Comparison of ENCODE assay signal across 8 cellular contexts in the genomic region with DNA sequence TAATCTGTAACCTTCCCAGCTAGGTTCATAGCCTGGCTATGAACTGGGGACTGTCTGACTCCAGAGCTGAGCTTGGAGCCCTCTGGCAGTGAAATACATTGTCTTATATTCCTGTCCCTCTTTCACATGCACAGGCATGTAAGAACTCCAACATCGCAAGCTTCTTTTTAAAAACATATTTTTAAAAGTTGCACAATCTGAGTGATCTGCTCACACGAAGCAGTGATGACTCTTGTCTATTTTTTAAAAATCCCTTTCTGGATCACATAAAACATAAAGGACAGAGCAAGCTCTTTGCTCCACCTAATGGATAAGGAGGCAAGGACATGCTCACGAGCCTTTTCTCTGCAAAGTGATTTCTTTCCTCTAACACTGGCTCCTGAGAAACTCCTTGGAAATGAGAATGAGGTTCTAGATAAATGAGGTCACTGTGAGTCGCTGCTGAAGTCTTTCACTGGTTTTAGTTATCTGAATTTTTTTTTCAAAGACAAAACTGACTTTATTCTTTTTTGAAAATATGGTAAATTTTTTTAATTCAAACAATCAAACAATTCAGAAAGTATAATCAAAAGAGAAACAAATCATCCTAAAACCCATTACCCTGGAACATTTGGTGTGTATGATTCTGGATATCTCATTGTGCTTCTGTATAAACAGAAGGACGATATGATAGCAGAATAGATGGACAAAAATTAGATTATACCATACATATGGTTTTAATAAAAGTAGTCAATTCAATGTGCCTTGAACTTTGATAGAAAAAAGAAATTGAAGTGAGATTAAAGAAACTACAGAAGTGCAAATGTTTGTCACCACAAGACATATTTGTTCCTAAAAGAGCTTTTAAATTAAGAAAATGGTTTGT. TPM values are rescaled to one million over a fixed set of nuclear protein-coding genes. Genes with fewer than 3 reads are reported as not detected.
DNase-seq lines count a peak whose midpoint lies in the region; ATAC-seq and TF ChIP-seq lines count a peak whose summit lies in the region.

No MANE protein-coding gene starts in this region.

- intact Hi-C loops in Panc1 (cut with micrococcal nuclease; ENCODE audit: unreplicated experiment) = loop anchor here (5.0 kb wide), 1 partner anchor 42 kb away; no protein-coding TSS in a partner anchor

- no peaks in the 10 kb centered on the region; the same call in 1 of the 2 replicates for H3K27me3 ChIP-seq in Panc1 (ENCODE audit: control insufficient read depth, insufficient read depth, low read length)

- no peaks in the 10 kb centered on the region for H3K4me1 ChIP-seq in Panc1 (ENCODE audit: control insufficient read depth, insufficient read depth, low read length)

- in situ Hi-C loops in Panc1 (cut with HindIII; ENCODE audit: low pct_unique_long_range_greater_than_20kb, low sequenced_read_pairs) = no loop called here

- no peak overlapping the region for H3K27ac ChIP-seq in Panc1 (ENCODE audit: low read length)

- CTCF ChIA-PET in Panc1 (lab: Charles Lee) = no interaction called here

- peak; percentile 20 for DNase-seq in SIG-M5 treated with dmso at 0.1 percent for 504 hours (lab: John Stamatoyannopoulos, UW; ENCODE audit: unreplicated experiment)
- DNase-seq in SIG-M5 (lab: John Stamatoyannopoulos, UW) = no peak
- peak; percentile 15 for DNase-seq in Panc1 (ENCODE audit: low read depth, low spot score)
- DNase-seq in fibroblast of the conjunctiva (ENCODE audit: low read depth) = peak; percentile 22
- peak; percentile 23 for DNase-seq in skeletal muscle cell (ENCODE audit: low read depth)
- no peak for DNase-seq in GDM1 (lab: John Stamatoyannopoulos, UW)

- H3K36me3 ChIP-seq in Panc1 (ENCODE audit: control insufficient read depth, insufficient read depth, low read length) = no peaks in the 10 kb centered on the region

- POLR2A ChIA-PET in Panc1 (lab: Charles Lee) = no interaction called here

- no peaks in the 10 kb centered on the region for H3K9me3 ChIP-seq in Panc1 (ENCODE audit: control insufficient read depth, insufficient read depth, low read depth, low read length)

- ATAC-seq in Panc1 (peak; percentile 83), HG03159 (IDR thresholded peaks at IDR 0.05; ENCODE audit: unreplicated experiment) (no peak), HG03045 (IDR thresholded peaks at IDR 0.05; ENCODE audit: unreplicated experiment) (no peak)

- peak; percentile 77 for TF ChIP-seq CTCF in Panc1 (IDR thresholded peaks at IDR 0.05)

- no peak overlapping the region for H3K4me3 ChIP-seq in Panc1 (ENCODE audit: low read depth in 2 of 2, low read length in 2 of 2)
- H3K4me3 ChIP-seq in skeletal muscle cell (ENCODE audit: low read depth, low read length) = no peak overlapping the region

- BruUV-seq in Panc1 (replicated peaks; lab: Mats Ljungman, UMichigan) = no TSS peak

RNA-seq across cellular contexts. Expression of a gene that starts 30.8 kb away (rescaled TPM):
- total RNA-seq in Panc1 (2021; ENCODE audit: unreplicated experiment) = not detected
- polyA plus RNA-seq in Panc1 (2012; ENCODE audit: insufficient read length) = not detected

Comparison
In these comparisons a context has a peak if more than half of its experiments do, and no peak if none do; other contexts are left out.
1. DNase-seq: peak in SIG-M5 treated with dmso at 0.1 percent for 504 hours (single experiment), Panc1 (single experiment), fibroblast of the conjunctiva (single experiment) and skeletal muscle cell (single experiment); none in SIG-M5 (single experiment) and GDM1 (single experiment).